1 cellular context compared by ENCODE assay signal in genomic region chr14:67704484-67705089, GRCh38.
TF ChIP-seq lines count a peak whose summit lies in the region.

No MANE protein-coding gene starts in this region.

TF ChIP-seq in GM12878, 131 proteins besides CTCF, POLR2A, EP300 and RAD21 (continued from another document):
- TF ChIP-seq E2F8 (IDR thresholded peaks at IDR 0.05; ENCODE audit: low read depth, partially characterized antibody): no peak
- TF ChIP-seq PAX8 (IDR thresholded peaks at IDR 0.05): no peak
- no peak for TF ChIP-seq CHD1 (IDR thresholded peaks at IDR 0.05; ENCODE audit: low read depth, low read length)
- TF ChIP-seq ETV6 (conservative IDR thresholded peaks at IDR 0.05 in 1 of 2, IDR thresholded peaks at IDR 0.05 in 1 of 2; ENCODE audit: borderline replicate concordance in 1 of 2, low read depth in 1 of 2): no peak
- TF ChIP-seq, protein P1, sequence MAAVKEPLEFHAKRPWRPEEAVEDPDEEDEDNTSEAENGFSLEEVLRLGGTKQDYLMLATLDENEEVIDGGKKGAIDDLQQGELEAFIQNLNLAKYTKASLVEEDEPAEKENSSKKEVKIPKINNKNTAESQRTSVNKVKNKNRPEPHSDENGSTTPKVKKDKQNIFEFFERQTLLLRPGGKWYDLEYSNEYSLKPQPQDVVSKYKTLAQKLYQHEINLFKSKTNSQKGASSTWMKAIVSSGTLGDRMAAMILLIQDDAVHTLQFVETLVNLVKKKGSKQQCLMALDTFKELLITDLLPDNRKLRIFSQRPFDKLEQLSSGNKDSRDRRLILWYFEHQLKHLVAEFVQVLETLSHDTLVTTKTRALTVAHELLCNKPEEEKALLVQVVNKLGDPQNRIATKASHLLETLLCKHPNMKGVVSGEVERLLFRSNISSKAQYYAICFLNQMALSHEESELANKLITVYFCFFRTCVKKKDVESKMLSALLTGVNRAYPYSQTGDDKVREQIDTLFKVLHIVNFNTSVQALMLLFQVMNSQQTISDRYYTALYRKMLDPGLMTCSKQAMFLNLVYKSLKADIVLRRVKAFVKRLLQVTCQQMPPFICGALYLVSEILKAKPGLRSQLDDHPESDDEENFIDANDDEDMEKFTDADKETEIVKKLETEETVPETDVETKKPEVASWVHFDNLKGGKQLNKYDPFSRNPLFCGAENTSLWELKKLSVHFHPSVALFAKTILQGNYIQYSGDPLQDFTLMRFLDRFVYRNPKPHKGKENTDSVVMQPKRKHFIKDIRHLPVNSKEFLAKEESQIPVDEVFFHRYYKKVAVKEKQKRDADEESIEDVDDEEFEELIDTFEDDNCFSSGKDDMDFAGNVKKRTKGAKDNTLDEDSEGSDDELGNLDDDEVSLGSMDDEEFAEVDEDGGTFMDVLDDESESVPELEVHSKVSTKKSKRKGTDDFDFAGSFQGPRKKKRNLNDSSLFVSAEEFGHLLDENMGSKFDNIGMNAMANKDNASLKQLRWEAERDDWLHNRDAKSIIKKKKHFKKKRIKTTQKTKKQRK (IDR thresholded peaks at IDR 0.05; ENCODE audit: low read depth, low read length): no peak
- no peak for TF ChIP-seq RAD51 (IDR thresholded peaks at IDR 0.05)
- TF ChIP-seq POLR2AphosphoS2 (IDR thresholded peaks at IDR 0.05; ENCODE audit: low read depth, low read length): no peak
- TF ChIP-seq KAT2A (conservative IDR thresholded peaks at IDR 0.05; ENCODE audit: control insufficient read depth, low read depth, low read length): no peak
- no peak for TF ChIP-seq SUZ12 (IDR thresholded peaks at IDR 0.05; ENCODE audit: unreplicated experiment)
- no peak for TF ChIP-seq IKZF2 (IDR thresholded peaks at IDR 0.05)
